Comparison of ENCODE assay signal across 19 cellular contexts in the genomic region with DNA sequence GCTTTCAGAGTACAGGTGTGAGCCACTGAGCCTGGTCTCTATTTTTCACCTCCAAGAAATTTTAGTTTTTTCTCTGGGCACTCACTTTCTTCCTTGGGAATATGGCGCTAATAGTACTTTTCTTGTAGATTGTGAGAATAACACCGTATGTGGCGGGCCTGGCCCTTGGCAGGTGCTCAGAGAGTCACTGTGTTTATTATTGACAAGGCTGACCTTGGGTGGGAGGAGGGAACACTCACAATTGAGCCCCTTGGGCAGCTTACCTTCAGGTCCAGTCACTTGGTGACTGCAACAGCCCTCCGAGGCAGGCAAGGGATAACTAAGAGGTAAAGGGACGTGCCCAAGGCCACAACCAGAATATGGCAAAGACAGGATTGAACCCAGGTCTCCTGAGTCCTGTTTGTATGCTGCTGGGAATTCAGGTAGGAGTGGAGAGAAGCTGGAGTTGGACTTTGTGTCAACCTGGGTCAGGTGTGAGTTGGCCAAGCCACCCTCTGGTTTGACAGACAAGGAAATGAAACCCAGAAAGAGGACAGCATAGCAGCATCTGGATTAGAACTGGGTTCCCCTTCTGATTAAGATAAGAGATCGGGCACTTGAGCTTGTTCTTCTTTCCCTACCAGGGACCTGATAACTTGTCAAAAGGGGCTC. TPM values are rescaled to one million over a fixed set of nuclear protein-coding genes. Genes with fewer than 3 reads are reported as not detected.
A peak's percentile ranks its signal among the peaks of the same experiment; 100 is the strongest.
DNase-seq lines count a peak whose midpoint lies in the region; ATAC-seq, FAIRE-seq and TF ChIP-seq lines count a peak whose summit lies in the region.
"Had no signal": no experiment of that assay in that cellular context is flagged by ENCODE, and none has a peak within 500 bp of the region (broad histone marks: within the 10 kb centered on the region; RNA-seq: fewer than 3 reads in every experiment).

No MANE protein-coding gene starts in this region.

- H3K36me3 ChIP-seq in Caco-2 (ENCODE audit: control insufficient read depth, insufficient read depth, low read length) (no peaks in the 10 kb centered on the region), body of pancreas (replicated peaks in 1 of 2; ENCODE audit: insufficient read depth in 1 of 2, low read depth in 2 of 2) (no peaks in the 10 kb centered on the region), small intestine (ENCODE audit: control insufficient read depth in 2 of 2, insufficient read depth in 2 of 2, low read length in 2 of 2) (no peaks in the 10 kb centered on the region)

- ATAC-seq in body of pancreas (peak; percentile 11), foreskin keratinocyte (no peak)

- H3K27ac ChIP-seq in body of pancreas (peak overlapping the region; percentile 39 to 79 (median 67)), small intestine (ENCODE audit: low read depth in 1 of 2, low read length in 1 of 2) (no peak overlapping the region), foreskin keratinocyte (no peak overlapping the region)

- no peak overlapping the region for H3K27ac Mint-ChIP-seq in activated naive CD4-positive, alpha-beta T cell treated with anti-CD3 and anti-CD28 coated beads, Interleukin-2, amount 50 U/mL, for 24 hours
- no peak overlapping the region for H3K27ac Mint-ChIP-seq in Caco-2 (ENCODE audit: unreplicated experiment)
- H3K27ac Mint-ChIP-seq: CD14-positive monocyte, HFFc6 had no signal

- TSS peak; percentile 26 for BruUV-seq in Caco-2 (replicated peaks; lab: Mats Ljungman, UMichigan)

- peak in 2 of 3 donors; percentile 22 to 28 for TF ChIP-seq POLR2A in body of pancreas (IDR thresholded peaks at IDR 0.05)

- H3K4me1 ChIP-seq in Caco-2 (no peaks in the 10 kb centered on the region), body of pancreas (peaks cover 51% of the 10 kb centered on the region), small intestine (ENCODE audit: control insufficient read depth in 2 of 2, insufficient read depth in 1 of 2, low read depth in 1 of 2, low read length in 1 of 2) (peaks cover 0 to 6% of the 10 kb centered on the region in 2 donors), foreskin keratinocyte (no peaks in the 10 kb centered on the region)

- H3K9me3 ChIP-seq in Caco-2 (no peaks in the 10 kb centered on the region), body of pancreas (no peaks in the 10 kb centered on the region), small intestine (ENCODE audit: control insufficient read depth, low read depth) (no peaks in the 10 kb centered on the region)

- H3K27me3 Mint-ChIP-seq in activated naive CD4-positive, alpha-beta T cell treated with anti-CD3 and anti-CD28 coated beads, Interleukin-2, amount 50 U/mL, for 24 hours = no peaks in the 10 kb centered on the region
- H3K27me3 Mint-ChIP-seq in Caco-2 (ENCODE audit: insufficient read depth, unreplicated experiment) = no peaks in the 10 kb centered on the region

- no peak overlapping the region for H3K4me3 ChIP-seq in Caco-2 (ENCODE audit: low read depth, low read length)
- no peak overlapping the region for H3K4me3 ChIP-seq in body of pancreas
- H3K4me3 ChIP-seq in small intestine (ENCODE audit: low read depth in 1 of 2, low read length in 2 of 2) = no peak overlapping the region

- WGBS in body of pancreas, 2 donors = 31 to 49% methylated on average over 5 to 6 of the region's 6 CpGs
- 66 to 88% (median 80%) methylated on average over 6 of the region's 6 CpGs for WGBS in small intestine, 3 donors

- TF ChIP-seq CTCF in Caco-2 (IDR thresholded peaks at IDR 0.05; ENCODE audit: insufficient read depth in 1 of 2, low read depth in 1 of 2, low read length in 1 of 2, severe bottlenecking in 1 of 2, unreplicated experiment in 1 of 2) (no peak), body of pancreas (IDR thresholded peaks at IDR 0.05) (no peak), foreskin keratinocyte (conservative IDR thresholded peaks at IDR 0.05) (no peak)

- peak overlapping the region; percentile 23 for H3K4me3 Mint-ChIP-seq in activated naive CD4-positive, alpha-beta T cell treated with anti-CD3 and anti-CD28 coated beads, Interleukin-2, amount 50 U/mL, for 24 hours
- H3K4me3 Mint-ChIP-seq in Caco-2 (ENCODE audit: unreplicated experiment) = no peak overlapping the region
- H3K4me3 Mint-ChIP-seq: HFFc6 had no signal

- H3K27me3 ChIP-seq in Caco-2 (replicated peaks; ENCODE audit: control insufficient read depth, insufficient read depth, low read length) = no peaks in the 10 kb centered on the region
- H3K27me3 ChIP-seq in body of pancreas = no peaks in the 10 kb centered on the region
- H3K27me3 ChIP-seq in small intestine (ENCODE audit: control insufficient read depth in 2 of 2, insufficient read depth in 2 of 2, low read length in 2 of 2) = no peaks in the 10 kb centered on the region
- H3K27me3 ChIP-seq in foreskin keratinocyte = no peaks in the 10 kb centered on the region

- POLR2A ChIA-PET in Caco-2 (lab: Charles Lee) = no interaction called here

- intact Hi-C loops in Caco-2 (cut with micrococcal nuclease; ENCODE audit: unreplicated experiment) = no loop called here
- intact Hi-C loops in body of pancreas (cut with DNase I) = no loop called here

- no peak for DNase-seq in activated naive CD4-positive, alpha-beta T cell treated with anti-CD3 and anti-CD28 coated beads, Interleukin-2, amount 50 U/mL, for 16 hours
- DNase-seq in Caco-2 (no peak), body of pancreas (peak; percentile 64 to 86 (median 78)), small intestine (peak; percentile 61), foreskin keratinocyte (no peak), G401 (ENCODE audit: low spot score) (no peak)
- no peak for DNase-seq in activated effector memory CD4-positive, alpha-beta T cell treated with Interleukin-2 at 50 U/mL for 16 hours
- DNase-seq: DMS79 treated with DMSO at 0.1 percent for 48 hours, GDM1, HFFc6, NCI-H1105, NCI-H187, NCI-H446 treated with DMSO at 0.1 percent for 48 hours, NCI-H748 treated with DMSO at 0.1 percent for 48 hours had no signal

- H3K36me3 Mint-ChIP-seq in activated naive CD4-positive, alpha-beta T cell treated with anti-CD3 and anti-CD28 coated beads, Interleukin-2, amount 50 U/mL, for 24 hours = no peaks in the 10 kb centered on the region
- H3K36me3 Mint-ChIP-seq in Caco-2 (ENCODE audit: insufficient read depth, unreplicated experiment) = peaks cover 14% of the 10 kb centered on the region

- no peaks in the 10 kb centered on the region for H3K9me3 Mint-ChIP-seq in activated naive CD4-positive, alpha-beta T cell treated with anti-CD3 and anti-CD28 coated beads, Interleukin-2, amount 50 U/mL, for 24 hours
- no peaks in the 10 kb centered on the region for H3K9me3 Mint-ChIP-seq in Caco-2 (ENCODE audit: unreplicated experiment)
- H3K9me3 Mint-ChIP-seq: HFFc6 had no signal

- H3K4me1 Mint-ChIP-seq in activated naive CD4-positive, alpha-beta T cell treated with anti-CD3 and anti-CD28 coated beads, Interleukin-2, amount 50 U/mL, for 24 hours = peaks cover 20% of the 10 kb centered on the region
- H3K4me1 Mint-ChIP-seq in Caco-2 (ENCODE audit: low read depth, unreplicated experiment) = no peaks in the 10 kb centered on the region

- in situ Hi-C loops in G401 (cut with HindIII; ENCODE audit: low sequenced_read_pairs) = loop anchor here (5.0 kb wide), 1 partner anchor 46 kb away; the partner anchor contains the start of gene BOK

- CTCF ChIA-PET in Caco-2 (lab: Charles Lee) = no interaction called here

- FAIRE-seq in small intestine (lab: Jason Lieb, UNC) = no peak
- FAIRE-seq: A204.1, H1, HTR-8/SVneo had no signal

RNA-seq across cellular contexts. Expression of gene STK25, which starts 2.8 kb away (rescaled TPM):
- total RNA-seq in Caco-2 (2022) (92.6 and 101 TPM in 2 replicates), body of pancreas (100 to 1,000 TPM; 129 to 144 TPM), foreskin keratinocyte (154 and 173 TPM in 2 replicates)
- polyA plus RNA-seq in small intestine (100 to 1,000 TPM; 125 to 190 (median 175) TPM), foreskin keratinocyte (140 and 158 TPM in 2 replicates)
- 299 and 330 TPM in 2 replicates for total RNA-seq in G401 (2014; rRNA removed; shearing (Covaris generic))

RNA-seq across cellular contexts. Expression of gene BOK, which starts 47.3 kb away (rescaled TPM):
- total RNA-seq in Caco-2 (2022) (18.0 and 18.6 TPM in 2 replicates), body of pancreas (10 to 100 TPM; 33.2 to 62.3 TPM), foreskin keratinocyte (36.9 and 46.1 TPM in 2 replicates)
- polyA plus RNA-seq in small intestine (10 to 100 TPM in 2 of 3 donors, 1 to 10 TPM in 1; 4.5 to 15.5 (median 14.9) TPM), foreskin keratinocyte (43.1 and 56.5 TPM in 2 replicates)
- total RNA-seq in G401 (2014; rRNA removed; shearing (Covaris generic)) = 26.9 and 36.3 TPM in 2 replicates

Comparison
In these comparisons a context has a peak if more than half of its experiments do, and no peak if none do; other contexts are left out.
1. DNase-seq: peak in body of pancreas (4 of 4) and small intestine (single experiment); none in activated naive CD4-positive, alpha-beta T cell treated with anti-CD3 and anti-CD28 coated beads, Interleukin-2, amount 50 U/mL, for 16 hours (single experiment), Caco-2 (0 of 2), foreskin keratinocyte (0 of 2), G401 (single experiment) and activated effector memory CD4-positive, alpha-beta T cell treated with Interleukin-2 at 50 U/mL for 16 hours (single experiment).
2. H3K27ac ChIP-seq: peak in body of pancreas (4 of 4); none in small intestine (0 of 2) and foreskin keratinocyte (single experiment).